ENCODE assay signal across 8 cellular contexts in the genomic region with DNA sequence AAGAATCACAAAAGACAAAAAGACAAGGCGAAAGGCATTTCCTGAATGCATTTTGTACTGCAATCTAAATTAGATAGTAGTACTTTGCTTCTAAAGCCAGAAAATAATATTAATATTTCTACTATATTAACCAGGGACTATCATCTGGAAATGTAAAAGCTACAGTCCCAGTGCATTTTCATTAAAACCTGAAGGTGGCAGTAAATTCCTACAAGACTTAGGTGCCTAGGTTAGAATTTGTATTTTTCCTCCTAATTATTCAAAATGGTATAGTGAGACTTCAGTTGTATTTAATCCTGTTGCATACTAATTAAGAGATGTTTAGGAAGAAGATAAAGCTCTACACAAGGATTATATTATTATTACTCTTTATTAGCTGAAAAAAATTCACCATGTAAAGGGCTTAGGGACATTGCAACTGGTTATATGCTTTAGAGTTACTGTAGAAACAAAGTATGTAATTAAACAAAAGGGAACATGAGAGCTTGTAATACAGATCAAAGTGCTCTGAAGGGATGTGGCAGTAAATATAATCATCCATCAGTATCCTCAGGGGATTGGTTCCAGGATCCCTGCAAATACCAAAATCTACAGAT. TPM values are rescaled to one million over a fixed set of nuclear protein-coding genes. Genes with fewer than 3 reads are reported as not detected.
DNase-seq lines count a peak whose midpoint lies in the region; ATAC-seq, FAIRE-seq and TF ChIP-seq lines count a peak whose summit lies in the region.

No MANE protein-coding gene starts in this region.

- no peak for TF ChIP-seq RAD21 in HepG2 (CRISPR knock-in tag; IDR thresholded peaks at IDR 0.05)

- H2AFZ ChIP-seq in HepG2 (ENCODE audit: low read length), result no peak overlapping the region

- CTCF ChIA-PET in HepG2 (lab: Yijun Ruan, JAX; ENCODE audit: low intra/inter-chr PET ratio, low total read pairs), result interaction anchor here (1.1 kb wide), 1 partner anchor 190 kb away, joined by 5 read pairs; no protein-coding TSS in a partner anchor

- peaks cover 5% of the 10 kb centered on the region; the same call in 1 of the 2 replicates for H3K4me1 ChIP-seq in HepG2 (ENCODE audit: insufficient read depth, low read length)

- H4K20me1 ChIP-seq in HepG2 (ENCODE audit: insufficient read depth, low read length), result no peaks in the 10 kb centered on the region

- no peak for TF ChIP-seq POLR2A in HepG2 (IDR thresholded peaks at IDR 0.05; ENCODE audit: insufficient read depth in 1 of 2, low read depth in 2 of 2, low read length in 2 of 2)
- no peak for TF ChIP-seq POLR2A in GM18505 (IDR thresholded peaks at IDR 0.05; ENCODE audit: borderline replicate concordance, extremely low read depth, insufficient read depth, insufficient read length)

- WGBS in HepG2 (ENCODE audit: low lambda C conversion rate), result 92% methylated on average over 1 of the region's 1 CpG

- POLR2A ChIA-PET in HepG2 (lab: Yijun Ruan, JAX), result no interaction called here

- no peaks in the 10 kb centered on the region for H3K36me3 ChIP-seq in HepG2 (replicated peaks in 1 of 2; ENCODE audit: control insufficient read depth in 1 of 2, insufficient read depth in 2 of 2, low read length in 2 of 2)

- no peak overlapping the region for H3K4me2 ChIP-seq in HepG2 (ENCODE audit: low read depth, low read length)

- no peak overlapping the region for H3K27ac ChIP-seq in HepG2 (ENCODE audit: extremely low read length, insufficient read depth, low read length)

- H3K9me3 ChIP-seq in HepG2 (ENCODE audit: low read length), result no peaks in the 10 kb centered on the region

- FAIRE-seq in HepG2 (lab: Jason Lieb, UNC), result no peak

- TF ChIP-seq EP300 in HepG2 (IDR thresholded peaks at IDR 0.05; ENCODE audit: low read depth in 2 of 2, low read length in 2 of 2) (no peak), HepG2 (CRISPR knock-in tag; IDR thresholded peaks at IDR 0.05; ENCODE audit: borderline replicate concordance) (no peak)

- DNase-seq in ELR (ENCODE audit: low read depth) (peak; percentile 53), HepG2 (ENCODE audit: low spot score) (peak; percentile 42), left cardiac atrium (no peak)
- no peak for DNase-seq in stimulated activated CD4-positive, alpha-beta T cell treated with anti-CD3 and anti-CD28 coated beads, Interleukin-2, amount 100 ng/mL, for 48 hours

- BruUV-seq in HepG2 (replicated peaks; lab: Mats Ljungman, UMichigan), result no TSS peak

- intact Hi-C loops in HepG2 (cut with micrococcal nuclease; ENCODE audit: unreplicated experiment), result loop anchor here (1.0 kb wide), 2 partner anchors 149 to 190 kb away; no protein-coding TSS in a partner anchor
- intact Hi-C loops in left cardiac atrium (cut with DNase I), result no loop called here

- no peaks in the 10 kb centered on the region for H3K27me3 ChIP-seq in HepG2 (ENCODE audit: control insufficient read depth in 1 of 2, insufficient read depth in 2 of 2, low read length in 2 of 2)

- H3K4me3 ChIP-seq in HepG2 (replicated peaks in 1 of 3; ENCODE audit: insufficient read depth in 1 of 3, low read depth in 2 of 3, low read length in 3 of 3), result no peak overlapping the region

- TF ChIP-seq CTCF in HepG2 (CRISPR knock-in tag; IDR thresholded peaks at IDR 0.05), result peak; percentile 48

- ATAC-seq in HG03354 (IDR thresholded peaks at IDR 0.05; ENCODE audit: poor library complexity, severe bottlenecking, unreplicated experiment), result peak; percentile 62
- ATAC-seq in SK-N-SH treated with all-trans-retinoic acid at 6 μM for 48 hours, result peak; percentile 58
- ATAC-seq in HepG2, result peak; percentile 18; the same call in 1 of the 3 replicates
- no peak for ATAC-seq in GM18505 (IDR thresholded peaks at IDR 0.05; ENCODE audit: unreplicated experiment)
- no peak for ATAC-seq in left cardiac atrium
- no peak for ATAC-seq in HG03571 (IDR thresholded peaks at IDR 0.05; ENCODE audit: unreplicated experiment)

- no peaks in the 10 kb centered on the region for H3K79me2 ChIP-seq in HepG2 (ENCODE audit: insufficient read depth, low read length)

- H3K9ac ChIP-seq in HepG2 (ENCODE audit: insufficient read depth, low read depth, low read length), result no peak overlapping the region

- in situ Hi-C loops in HepG2 (cut with HindIII; ENCODE audit: extremely low pct_ligation_motif_present, low pct_unique_long_range_greater_than_20kb), result no loop called here

TF ChIP-seq in SK-N-SH treated with all-trans-retinoic acid at 6 μM for 48 hours, 23 proteins besides CTCF, POLR2A, EP300 and RAD21:
- no peak for TF ChIP-seq TOX (CRISPR knock-in tag; IDR thresholded peaks at IDR 0.05; ENCODE audit: borderline replicate concordance)
- no peak for TF ChIP-seq ARNTL (CRISPR knock-in tag; IDR thresholded peaks at IDR 0.05; ENCODE audit: borderline replicate concordance, low read depth)
- TF ChIP-seq ZNF70 (CRISPR knock-in tag; IDR thresholded peaks at IDR 0.05), result no peak
- no peak for TF ChIP-seq ZFP30 (CRISPR knock-in tag; IDR thresholded peaks at IDR 0.05)
- no peak for TF ChIP-seq CREB5 (CRISPR knock-in tag; IDR thresholded peaks at IDR 0.05; ENCODE audit: low read depth)
- no peak for TF ChIP-seq PPARA (CRISPR knock-in tag; IDR thresholded peaks at IDR 0.05; ENCODE audit: borderline replicate concordance)
- no peak for TF ChIP-seq ISL1 (CRISPR knock-in tag; IDR thresholded peaks at IDR 0.05)

TF ChIP-seq in HepG2, 621 proteins besides CTCF, POLR2A, EP300 and RAD21:
- TF ChIP-seq ARID3A (IDR thresholded peaks at IDR 0.05; ENCODE audit: low read depth, low read length) (peak; percentile 69; the same call in 1 of the 2 replicates), ZNF775 (CRISPR knock-in tag; IDR thresholded peaks at IDR 0.05; ENCODE audit: borderline replicate concordance) (peak; percentile 44; the same call in 1 of the 2 replicates), ZNF546 (CRISPR knock-in tag; conservative IDR thresholded peaks at IDR 0.05) (no peak), ATF4 (CRISPR knock-in tag; IDR thresholded peaks at IDR 0.05) (peak in 1 of 2 experiments; percentile 43; a peak in 1 of 4 replicates), ZNF382 (CRISPR knock-in tag; IDR thresholded peaks at IDR 0.05; ENCODE audit: borderline replicate concordance) (no peak), ZNF441 (CRISPR knock-in tag; IDR thresholded peaks at IDR 0.05; ENCODE audit: borderline replicate concordance) (no peak), STAG1 (CRISPR knock-in tag; IDR thresholded peaks at IDR 0.05) (peak; percentile 63)
- TF ChIP-seq, protein P1, sequence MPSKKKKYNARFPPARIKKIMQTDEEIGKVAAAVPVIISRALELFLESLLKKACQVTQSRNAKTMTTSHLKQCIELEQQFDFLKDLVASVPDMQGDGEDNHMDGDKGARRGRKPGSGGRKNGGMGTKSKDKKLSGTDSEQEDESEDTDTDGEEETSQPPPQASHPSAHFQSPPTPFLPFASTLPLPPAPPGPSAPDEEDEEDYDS (CRISPR knock-in tag; IDR thresholded peaks at IDR 0.05), result 0 out of 2 replicates have a peak, but pooled peaks have one; percentile 27
TF ChIP-seq in HepG2: peak in this region for 5.

RNA-seq across cellular contexts. Expression of gene BRMS1L, which starts 53.6 kb away (rescaled TPM):
- total RNA-seq in HepG2 (2016; rRNA removed; fragmentation: Illumina TruSeq; extraction: Trizol), result 23.8 and 35.5 TPM in 2 replicates
- 3.3 and 3.7 TPM in 2 replicates for total RNA-seq in HepG2 (2016; cell fraction: cytosol; rRNA removed; fragmentation: Illumina TruSeq; extraction: Trizol; ENCODE audit: low read depth)
- 27.6 and 34.0 TPM in 2 replicates for total RNA-seq in HepG2 (2016; cell fraction: insoluble cytoplasmic fraction; rRNA removed; fragmentation: Illumina TruSeq; extraction: Trizol)
- 13.4 and 14.6 TPM in 2 replicates for total RNA-seq in HepG2 (2016; cell fraction: membrane; rRNA removed; fragmentation: Illumina TruSeq; extraction: Trizol)
- total RNA-seq in HepG2 (2016; cell fraction: nucleus; rRNA removed; fragmentation: Illumina TruSeq; extraction: Trizol), result 35.9 and 40.7 TPM in 2 replicates
- 16.6 and 21.1 TPM in 2 replicates for polyA plus RNA-seq in HepG2 (2011; rRNA removed)
- 5.9 and 10.4 TPM in 2 replicates for polyA plus RNA-seq in HepG2 (2011; cell fraction: cytosol; rRNA removed)
- 10.1 and 15.3 TPM in 2 replicates for polyA plus RNA-seq in HepG2 (2011; cell fraction: nucleus; rRNA removed)
- polyA plus RNA-seq in HepG2 (2012), result 20.9 and 22.7 TPM in 2 replicates
- 3.5 and 3.7 TPM in 2 replicates for polyA plus RNA-seq in HepG2 (2016; cell fraction: cytosol; fragmentation: Illumina TruSeq; extraction: Trizol; ENCODE audit: low read depth)
- polyA plus RNA-seq in HepG2 (2016; cell fraction: insoluble cytoplasmic fraction; fragmentation: Illumina TruSeq; extraction: Trizol; ENCODE audit: low read depth), result 52.9 and 57.5 TPM in 2 replicates
- 11.6 and 12.9 TPM in 2 replicates for polyA plus RNA-seq in HepG2 (2016; cell fraction: membrane; fragmentation: Illumina TruSeq; extraction: Trizol; ENCODE audit: low read depth)
- 54.9 and 62.3 TPM in 2 replicates for polyA plus RNA-seq in HepG2 (2016; cell fraction: nucleus; fragmentation: Illumina TruSeq; extraction: Trizol; ENCODE audit: insufficient read depth, low read depth)
- 1.5 and 1.8 TPM in 2 replicates for polyA minus RNA-seq in HepG2 (2011; rRNA and poly(A)+ RNA removed; ENCODE audit: low replicate concordance)
- 10.1 and 11.6 TPM in 2 replicates for polyA minus RNA-seq in HepG2 (2011; cell fraction: cytosol; rRNA and poly(A)+ RNA removed)
- polyA minus RNA-seq in HepG2 (2011; cell fraction: nucleus; rRNA and poly(A)+ RNA removed), result 52.1 and 73.6 TPM in 2 replicates
- 10 to 100 TPM in 1 of 2 donors, 1 to 10 TPM in 1; 9.7 to 15.3 TPM for total RNA-seq in left cardiac atrium

Comparison
In these comparisons a context has a peak if more than half of its experiments do, and no peak if none do; other contexts are left out.
1. DNase-seq: peak in ELR (single experiment) and HepG2 (single experiment); none in left cardiac atrium (single experiment) and stimulated activated CD4-positive, alpha-beta T cell treated with anti-CD3 and anti-CD28 coated beads, Interleukin-2, amount 100 ng/mL, for 48 hours (0 of 2).
2. ATAC-seq: peak in HG03354 (single experiment), SK-N-SH treated with all-trans-retinoic acid at 6 μM for 48 hours (single experiment) and HepG2 (single experiment); none in GM18505 (single experiment), left cardiac atrium (0 of 2) and HG03571 (single experiment).